1 cellular context compared by ENCODE assay signal in genomic region chr17:82247856-82248671, GRCh38.
TF ChIP-seq lines count a peak whose summit lies in the region.

No MANE protein-coding gene starts in this region.

TF ChIP-seq in SK-N-SH treated with all-trans-retinoic acid at 6 μM for 48 hours, 23 proteins besides CTCF, POLR2A, EP300 and RAD21 (continued from another document):
- TF ChIP-seq PATZ1 (CRISPR knock-in tag; IDR thresholded peaks at IDR 0.05; ENCODE audit: borderline replicate concordance) (no peak), POU6F1 (CRISPR knock-in tag; IDR thresholded peaks at IDR 0.05; ENCODE audit: borderline replicate concordance, low read depth) (no peak), ZC3H10 (CRISPR knock-in tag; IDR thresholded peaks at IDR 0.05) (no peak), PPARA (CRISPR knock-in tag; IDR thresholded peaks at IDR 0.05; ENCODE audit: borderline replicate concordance) (no peak), CREB5 (CRISPR knock-in tag; IDR thresholded peaks at IDR 0.05; ENCODE audit: low read depth) (no peak), BACH2 (CRISPR knock-in tag; IDR thresholded peaks at IDR 0.05; ENCODE audit: borderline replicate concordance) (no peak), TCF4 (CRISPR knock-in tag; IDR thresholded peaks at IDR 0.05; ENCODE audit: borderline replicate concordance) (no peak), ZNF565 (CRISPR knock-in tag; conservative IDR thresholded peaks at IDR 0.05; ENCODE audit: low read depth) (no peak)
